8 cellular contexts compared by ENCODE assay signal in the genomic region with DNA sequence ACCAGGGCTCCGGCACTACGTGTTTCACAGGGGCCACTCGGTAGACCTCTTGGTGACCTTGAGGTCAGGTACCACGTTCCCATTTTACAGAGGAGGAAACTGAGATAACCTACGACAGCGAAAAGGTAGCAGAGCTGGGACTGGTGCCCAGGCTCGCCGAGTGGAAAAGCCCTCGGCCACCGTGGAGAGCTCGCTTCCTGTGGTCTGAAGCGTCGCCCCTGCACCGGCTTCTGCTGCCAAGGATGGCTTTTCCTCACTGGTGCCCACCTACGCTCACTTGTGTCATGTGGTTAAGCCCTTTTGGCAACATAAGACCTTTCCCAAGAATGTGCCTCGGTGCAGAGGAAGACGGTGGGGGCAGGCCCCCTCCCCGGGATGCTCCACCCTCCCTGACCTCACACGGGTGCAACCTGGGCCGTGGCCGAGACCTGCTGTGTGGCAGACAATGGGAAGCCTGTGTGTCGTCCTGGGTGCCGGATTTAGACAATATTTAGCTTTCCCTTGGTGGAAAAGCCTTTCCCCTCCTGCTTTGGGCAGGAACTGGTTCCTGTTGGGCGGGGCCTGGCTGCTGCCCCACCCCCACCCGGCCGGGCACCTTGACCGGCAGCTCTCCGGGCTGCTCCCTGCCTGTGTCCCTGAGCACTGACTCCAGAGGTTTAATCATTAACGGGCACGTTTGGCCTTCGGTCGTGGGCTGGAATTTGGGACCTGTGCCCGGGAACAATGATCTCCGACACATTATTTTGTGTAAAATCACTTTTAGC. TPM values are rescaled to one million over a fixed set of nuclear protein-coding genes. Genes with fewer than 3 reads are reported as not detected.
DNase-seq lines count a peak whose midpoint lies in the region; ATAC-seq and TF ChIP-seq lines count a peak whose summit lies in the region.

No MANE protein-coding gene starts in this region.

- TF ChIP-seq CTCF in activated B cell treated with CpG ODN at 0.5 μM for 24 hours (IDR thresholded peaks at IDR 0.05) (no peak), left ventricle myocardium inferior (IDR thresholded peaks at IDR 0.05; ENCODE audit: borderline replicate concordance) (no peak)

- no peak overlapping the region for H3K27ac Mint-ChIP-seq in activated B cell treated with CpG ODN at 0.5 μM for 24 hours
- H3K27ac Mint-ChIP-seq in stimulated activated naive B cell treated with anti-CD40 and anti-IgM and Interleukin-4, amounts not matched to agents 10 μg/mL and 1 μg/mL and 100 μg/mL, for 72 hours = no peak overlapping the region

- H3K9me3 Mint-ChIP-seq in activated B cell treated with CpG ODN at 0.5 μM for 24 hours = no peaks in the 10 kb centered on the region
- no peaks in the 10 kb centered on the region for H3K9me3 Mint-ChIP-seq in stimulated activated naive B cell treated with anti-CD40 and anti-IgM and Interleukin-4, amounts not matched to agents 10 μg/mL and 1 μg/mL and 100 μg/mL, for 72 hours

- H3K4me1 Mint-ChIP-seq in activated B cell treated with CpG ODN at 0.5 μM for 24 hours = peaks cover 17% of the 10 kb centered on the region
- peaks cover 13 to 20% of the 10 kb centered on the region in 2 donors for H3K4me1 Mint-ChIP-seq in stimulated activated naive B cell treated with anti-CD40 and anti-IgM and Interleukin-4, amounts not matched to agents 10 μg/mL and 1 μg/mL and 100 μg/mL, for 72 hours

- DNase-seq in GM19238 (ENCODE audit: insufficient read length, low spot score) (peak; percentile 42), activated B cell treated with CpG ODN at 0.5 μM for 24 hours (no peak), left ventricle myocardium inferior (peak; percentile 61), SKM-1 (lab: John Stamatoyannopoulos, UW; ENCODE audit: unreplicated experiment) (no peak), UCSD-AML1 (lab: John Stamatoyannopoulos, UW; ENCODE audit: unreplicated experiment) (no peak)
- no peak for DNase-seq in stimulated activated naive B cell treated with anti-CD40 and anti-IgM and Interleukin-4, amounts not matched to agents 10 μg/mL and 1 μg/mL and 100 μg/mL, for 72 hours

- peaks cover 42% of the 10 kb centered on the region for H3K4me1 ChIP-seq in left ventricle myocardium inferior

- H3K4me3 ChIP-seq in left ventricle myocardium inferior = peak overlapping the region; percentile 51

- POLR2A ChIA-PET in activated B cell treated with CpG ODN at 0.5 μM for 24 hours (lab: Charles Lee) = no interaction called here

- H3K36me3 ChIP-seq in left ventricle myocardium inferior = no peaks in the 10 kb centered on the region

- CTCF ChIA-PET in activated B cell treated with CpG ODN at 0.5 μM for 24 hours (lab: Charles Lee) = interaction anchor here (0.9 to 1.7 kb wide), 2 partner anchors 21 to 31 kb away, joined by 3 to 5 read pairs; no protein-coding TSS in a partner anchor

- intact Hi-C loops in activated B cell treated with CpG ODN at 0.5 μM for 24 hours (cut with micrococcal nuclease) (no loop called here), left ventricle myocardium inferior (cut with micrococcal nuclease) (no loop called here)

- H3K9me3 ChIP-seq in left ventricle myocardium inferior (replicated peaks) = no peaks in the 10 kb centered on the region

- H3K27me3 ChIP-seq in left ventricle myocardium inferior (ENCODE audit: low read depth) = no peaks in the 10 kb centered on the region

- peak; percentile 31 for ATAC-seq in activated B cell treated with CpG ODN at 0.5 μM for 24 hours (ENCODE audit: low read depth)
- ATAC-seq in stimulated activated naive B cell treated with anti-CD40 and anti-IgM and Interleukin-4, amounts not matched to agents 10 μg/mL and 1 μg/mL and 100 μg/mL, for 72 hours (replicated peaks) = peak; percentile 45 to 48
- ATAC-seq in GM19328 (IDR thresholded peaks at IDR 0.05; ENCODE audit: unreplicated experiment) = no peak
- no peak for ATAC-seq in HG03097 (IDR thresholded peaks at IDR 0.05; ENCODE audit: low FRiP score, unreplicated experiment)

- peak overlapping the region; percentile 65 for H3K4me3 Mint-ChIP-seq in activated B cell treated with CpG ODN at 0.5 μM for 24 hours
- H3K4me3 Mint-ChIP-seq in stimulated activated naive B cell treated with anti-CD40 and anti-IgM and Interleukin-4, amounts not matched to agents 10 μg/mL and 1 μg/mL and 100 μg/mL, for 72 hours = peak overlapping the region; percentile 53 to 74

- peaks cover 8% of the 10 kb centered on the region for H3K27me3 Mint-ChIP-seq in activated B cell treated with CpG ODN at 0.5 μM for 24 hours
- H3K27me3 Mint-ChIP-seq in stimulated activated naive B cell treated with anti-CD40 and anti-IgM and Interleukin-4, amounts not matched to agents 10 μg/mL and 1 μg/mL and 100 μg/mL, for 72 hours = peaks cover 13 to 35% of the 10 kb centered on the region in 2 donors

- H3K27ac ChIP-seq in left ventricle myocardium inferior (replicated peaks) = peak overlapping the region; percentile 95

- no peaks in the 10 kb centered on the region for H3K36me3 Mint-ChIP-seq in activated B cell treated with CpG ODN at 0.5 μM for 24 hours (ENCODE audit: low read depth)
- peaks cover 0 to 6% of the 10 kb centered on the region in 2 donors for H3K36me3 Mint-ChIP-seq in stimulated activated naive B cell treated with anti-CD40 and anti-IgM and Interleukin-4, amounts not matched to agents 10 μg/mL and 1 μg/mL and 100 μg/mL, for 72 hours

RNA-seq across cellular contexts. Expression of gene PPP1R13B, which starts 32.4 kb away (rescaled TPM):
- total RNA-seq in activated B cell treated with CpG ODN at 0.5 μM for 24 hours = 16.2 and 18.8 TPM in 2 replicates
- 104 TPM for total RNA-seq in left ventricle myocardium inferior

RNA-seq across cellular contexts. Expression of gene TDRD9, which starts 48.5 kb away (rescaled TPM):
- total RNA-seq in activated B cell treated with CpG ODN at 0.5 μM for 24 hours (2.6 and 3.1 TPM in 2 replicates), left ventricle myocardium inferior (4.8 TPM)

Comparison
In these comparisons a context has a peak if more than half of its experiments do, and no peak if none do; other contexts are left out.
1. DNase-seq: peak in GM19238 (single experiment) and left ventricle myocardium inferior (single experiment); none in activated B cell treated with CpG ODN at 0.5 μM for 24 hours (single experiment), stimulated activated naive B cell treated with anti-CD40 and anti-IgM and Interleukin-4, amounts not matched to agents 10 μg/mL and 1 μg/mL and 100 μg/mL, for 72 hours (single experiment), SKM-1 (single experiment) and UCSD-AML1 (single experiment).
2. ATAC-seq: peak in activated B cell treated with CpG ODN at 0.5 μM for 24 hours (single experiment) and stimulated activated naive B cell treated with anti-CD40 and anti-IgM and Interleukin-4, amounts not matched to agents 10 μg/mL and 1 μg/mL and 100 μg/mL, for 72 hours (2 of 2); none in GM19328 (single experiment) and HG03097 (single experiment).